Comparison of ENCODE assay signal across 2 cellular contexts in genomic region chr17:50316660-50317059, GRCh38. TPM values are rescaled to one million over a fixed set of nuclear protein-coding genes. Genes with fewer than 3 reads are reported as not detected.
"Had no signal": no experiment of that assay in that cellular context is flagged by ENCODE, and none has a peak within 500 bp of the region (broad histone marks: within the 10 kb centered on the region; RNA-seq: fewer than 3 reads in every experiment).

No MANE protein-coding gene starts in this region.

RNA-seq across cellular contexts. Expression of gene TMEM92, which starts 42.4 kb away (rescaled TPM):
- total RNA-seq: HepG2 had no signal
- polyA plus RNA-seq: IgD-negative memory B cell had no signal

RNA-seq across cellular contexts. Expression of gene EME1, which starts 56.4 kb away (rescaled TPM):
- polyA plus RNA-seq: IgD-negative memory B cell had no signal
